9 cellular contexts compared by ENCODE assay signal in genomic region chr20:15708984-15709598, GRCh38.
DNase-seq lines count a peak whose midpoint lies in the region; ATAC-seq, FAIRE-seq and TF ChIP-seq lines count a peak whose summit lies in the region.
"Had no signal": no experiment of that assay in that cellular context is flagged by ENCODE, and none has a peak within 500 bp of the region (broad histone marks: within the 10 kb centered on the region; RNA-seq: fewer than 3 reads in every experiment).

No MANE protein-coding gene starts in this region.

- no peaks in the 10 kb centered on the region for H3K9me3 ChIP-seq in GM23248 (ENCODE audit: low read depth)
- no peaks in the 10 kb centered on the region for H3K9me3 ChIP-seq in GM12878 (replicated peaks; ENCODE audit: control insufficient read depth, insufficient read depth, low read length)
- H3K9me3 ChIP-seq in mesenchymal stem cell (ENCODE audit: control insufficient read depth, low read length) = no peaks in the 10 kb centered on the region

- H3K23ac ChIP-seq in mesenchymal stem cell (ENCODE audit: low read length in 2 of 2) = no peak overlapping the region

- SMC1A ChIA-PET in GM12878 (lab: Charles Lee; ENCODE audit: uncharacterized antibody, unreplicated experiment) = interaction anchor here (0.8 to 2.9 kb wide), 8 partner anchors 11 to 769 kb away, joined by 3 to 27 read pairs (median 4); no protein-coding TSS in a partner anchor

- H3K4me1 ChIP-seq in GM23248 (ENCODE audit: insufficient read depth) = peaks cover 5% of the 10 kb centered on the region; the same call in 1 of the 2 replicates
- H3K4me1 ChIP-seq in GM12878 (ENCODE audit: control insufficient read depth, insufficient read depth, low read length) = no peaks in the 10 kb centered on the region
- peaks cover 1% of the 10 kb centered on the region for H3K4me1 ChIP-seq in mesenchymal stem cell (ENCODE audit: control insufficient read depth, insufficient read depth, low read depth, low read length)

- peak; percentile 24 for DNase-seq in GM23248
- peak; percentile 30 for DNase-seq in NCI-H526 treated with DMSO at 0.1 percent for 48 hours (lab: John Stamatoyannopoulos, UW)
- DNase-seq in GM12878 (ENCODE audit: low read depth, low spot score) = no peak
- peak; percentile 24 for DNase-seq in mesenchymal stem cell
- DNase-seq in T1000 (lab: John Stamatoyannopoulos, UW) = no peak

- CTCF ChIA-PET in GM12878 (lab: Yijun Ruan, JAX) = interaction anchor here (0.6 to 4.6 kb wide), 19 partner anchors 9 to 1004 kb away, joined by 3 to 39 read pairs (median 3); no protein-coding TSS in a partner anchor

- H3K4me2 ChIP-seq in GM23248 (ENCODE audit: unreplicated experiment) = no peak overlapping the region
- H3K4me2 ChIP-seq in GM12878 (ENCODE audit: control insufficient read depth, insufficient read depth) = no peak overlapping the region
- no peak overlapping the region for H3K4me2 ChIP-seq in mesenchymal stem cell (ENCODE audit: low read length, poor library complexity, severe bottlenecking)

- H3K14ac ChIP-seq in mesenchymal stem cell (ENCODE audit: low read length in 2 of 2) = no peak overlapping the region

- intact Hi-C loops in GM12878 (cut with micrococcal nuclease; ENCODE audit: unreplicated experiment) = loop anchor here (1.0 to 10.0 kb wide), 4 partner anchors 194 to 936 kb away; no protein-coding TSS in a partner anchor

- H3F3A ChIP-seq in GM23248 (ENCODE audit: insufficient read depth) = no peaks in the 10 kb centered on the region

- H4K8ac ChIP-seq in mesenchymal stem cell (ENCODE audit: low read length) = no peak overlapping the region

- TF ChIP-seq POLR2A in GM12878 (IDR thresholded peaks at IDR 0.05; ENCODE audit: low read depth, low read length) = no peak

- H3K4ac ChIP-seq in mesenchymal stem cell (ENCODE audit: low read depth in 1 of 2, low read length in 2 of 2) = no peak overlapping the region

- H3K9ac ChIP-seq in GM23248 (no peak overlapping the region), GM12878 (ENCODE audit: control insufficient read depth, insufficient read depth, low read length) (no peak overlapping the region), mesenchymal stem cell (ENCODE audit: low read length) (no peak overlapping the region)

- 59 to 71% methylated on average over 9 of the region's 9 CpGs for WGBS in GM23248 (ENCODE audit: low coverage in 1 of 2, low lambda C conversion rate in 2 of 2, missing lambda C conversion rate in 2 of 2), 2 experiments
- WGBS in GM12878 (ENCODE audit: insufficient coverage, insufficient replicate concordance, low lambda C conversion rate, missing lambda C conversion rate) = 21% methylated on average over 9 of the region's 9 CpGs
- WGBS in mesenchymal stem cell = 23% methylated on average over 5 of the region's 9 CpGs

- H3K27me3 ChIP-seq in GM23248 (replicated peaks; ENCODE audit: insufficient read depth) (no peaks in the 10 kb centered on the region), GM12878 (replicated peaks in 1 of 2; ENCODE audit: control insufficient read depth in 2 of 2, insufficient read depth in 2 of 2, low read length in 1 of 2) (no peaks in the 10 kb centered on the region), mesenchymal stem cell (ENCODE audit: control insufficient read depth in 1 of 2, insufficient read depth in 1 of 2, low read length in 2 of 2) (no peaks in the 10 kb centered on the region)

- H4K20me1 ChIP-seq in GM23248 (ENCODE audit: insufficient read depth) (no peaks in the 10 kb centered on the region), GM12878 (ENCODE audit: control insufficient read depth, insufficient read depth) (no peaks in the 10 kb centered on the region)

- no peaks in the 10 kb centered on the region for H3K79me1 ChIP-seq in mesenchymal stem cell (replicated peaks; ENCODE audit: low read length, poor library complexity, severe bottlenecking)

- H4K91ac ChIP-seq in mesenchymal stem cell (ENCODE audit: low read length) = no peak overlapping the region

- H3K27ac ChIP-seq in GM23248 = no peak overlapping the region
- no peak overlapping the region for H3K27ac ChIP-seq in GM12878 (ENCODE audit: control insufficient read depth, insufficient read depth)
- H3K27ac ChIP-seq in mesenchymal stem cell (ENCODE audit: low read length, poor library complexity, severe bottlenecking) = no peak overlapping the region

- in situ Hi-C loops in GM23248 (cut with MboI) (no loop called here), GM12878 (cut with MboI) (loop anchor here (25.0 kb wide), 1 partner anchor 778 kb away; no protein-coding TSS in a partner anchor)

- no TSS peak for BruUV-seq in GM12878 (replicated peaks; lab: Mats Ljungman, UMichigan)

- no peak overlapping the region for H2AFZ ChIP-seq in GM23248
- no peak overlapping the region for H2AFZ ChIP-seq in GM12878 (ENCODE audit: control insufficient read depth, low read depth, low read length)
- no peak overlapping the region for H2AFZ ChIP-seq in mesenchymal stem cell (ENCODE audit: low read depth, low read length)

- H3K18ac ChIP-seq in mesenchymal stem cell (ENCODE audit: low read depth in 1 of 2, low read length in 2 of 2) = no peak overlapping the region

- TF ChIP-seq CTCF in GM12873 (IDR thresholded peaks at IDR 0.05; ENCODE audit: insufficient read depth, low read depth, low read length, missing control alignments) (peak; percentile 82), GM12878 (IDR thresholded peaks at IDR 0.05 in 2 of 3, conservative IDR thresholded peaks at IDR 0.05 in 1 of 3; ENCODE audit: control insufficient read depth in 2 of 3, extremely low read depth in 1 of 3, insufficient read depth in 1 of 3, low read depth in 3 of 3, low read length in 3 of 3) (peak; percentile 61 to 81 (median 75))

- H3K4me3 ChIP-seq in GM23248 (no peak overlapping the region), GM12878 (no peak overlapping the region), mesenchymal stem cell (ENCODE audit: insufficient read depth in 1 of 2, low read depth in 1 of 2, low read length in 2 of 2) (no peak overlapping the region)

- TF ChIP-seq EP300 in GM12878 (IDR thresholded peaks at IDR 0.05; ENCODE audit: borderline replicate concordance in 1 of 2, control insufficient read depth in 1 of 2, low read depth in 2 of 2, low read length in 2 of 2) = no peak

- no peak overlapping the region for H2AK5ac ChIP-seq in mesenchymal stem cell (ENCODE audit: low read length, severe bottlenecking)

- FAIRE-seq in GM12878 (lab: Jason Lieb, UNC) = no peak
- FAIRE-seq: TTC549 had no signal

- H3K36me3 ChIP-seq in GM23248 (ENCODE audit: low read depth) (no peaks in the 10 kb centered on the region), GM12878 (ENCODE audit: control insufficient read depth in 2 of 2, insufficient read depth in 2 of 2, low read length in 1 of 2) (no peaks in the 10 kb centered on the region), mesenchymal stem cell (ENCODE audit: control insufficient read depth in 1 of 2, insufficient read depth in 2 of 2, low read depth in 1 of 2, low read length in 2 of 2) (no peaks in the 10 kb centered on the region)

- ATAC-seq in GM12878 (peak; percentile 94), HG02840 (IDR thresholded peaks at IDR 0.05; ENCODE audit: low FRiP score, unreplicated experiment) (no peak)
- ATAC-seq: naive thymus-derived CD4-positive, alpha-beta T cell had no signal

- peak; percentile 79 for TF ChIP-seq RAD21 in GM12878 (IDR thresholded peaks at IDR 0.05; ENCODE audit: insufficient read depth, low read depth, low read length)

- H3K79me2 ChIP-seq in GM23248 (ENCODE audit: insufficient read depth) (no peaks in the 10 kb centered on the region), GM12878 (ENCODE audit: control insufficient read depth, insufficient read depth, low read length) (no peaks in the 10 kb centered on the region)

- no peaks in the 10 kb centered on the region for H3K9me2 ChIP-seq in GM23248 (ENCODE audit: insufficient read depth)

- no peak overlapping the region for H2BK12ac ChIP-seq in mesenchymal stem cell (ENCODE audit: low read length in 2 of 2)

- RAD21 ChIA-PET in GM12878 (lab: Charles Lee; ENCODE audit: unreplicated experiment) = interaction anchor here (0.8 to 2.2 kb wide), 4 partner anchors 193 to 767 kb away, joined by 3 to 14 read pairs (median 4); no protein-coding TSS in a partner anchor

- H2BK15ac ChIP-seq in mesenchymal stem cell (ENCODE audit: low read depth, poor library complexity, severe bottlenecking) = no peak overlapping the region

- no peak overlapping the region for H2BK120ac ChIP-seq in mesenchymal stem cell (ENCODE audit: low read depth, low read length)

- POLR2A ChIA-PET in GM12878 (lab: Charles Lee) = no interaction called here

- no peak overlapping the region for H2BK5ac ChIP-seq in mesenchymal stem cell (ENCODE audit: low read depth, low read length, poor library complexity, severe bottlenecking)

TF ChIP-seq in GM12878, 131 proteins besides CTCF, POLR2A, EP300 and RAD21:
- TF ChIP-seq E2F4 (IDR thresholded peaks at IDR 0.05; ENCODE audit: low read depth, low read length) (no peak), TCF7 (IDR thresholded peaks at IDR 0.05; ENCODE audit: borderline replicate concordance) (no peak), SMC3 (IDR thresholded peaks at IDR 0.05; ENCODE audit: borderline replicate concordance, low read length) (peak; percentile 90), YY1 (IDR thresholded peaks at IDR 0.05; ENCODE audit: low read depth, low read length) (peak; percentile 64)

Comparison
In these comparisons a context has a peak if more than half of its experiments do, and no peak if none do; other contexts are left out.
1. DNase-seq: peak in GM23248 (single experiment), NCI-H526 treated with DMSO at 0.1 percent for 48 hours (single experiment) and mesenchymal stem cell (single experiment); none in GM12878 (single experiment) and T1000 (single experiment).